In genomic region chr20:63518946-63519764, GRCh38 we compare ENCODE assay signal across 9 cellular contexts. TPM values are rescaled to one million over a fixed set of nuclear protein-coding genes. Genes with fewer than 3 reads are reported as not detected.
DNase-seq lines count a peak whose midpoint lies in the region; ATAC-seq and TF ChIP-seq lines count a peak whose summit lies in the region.
"Had no signal": no experiment of that assay in that cellular context is flagged by ENCODE, and none has a peak within 500 bp of the region (broad histone marks: within the 10 kb centered on the region; RNA-seq: fewer than 3 reads in every experiment).

No MANE protein-coding gene starts in this region.

- H3K4me1 Mint-ChIP-seq in Calu3 (ENCODE audit: low read depth, unreplicated experiment): peaks cover 8% of the 10 kb centered on the region
- peaks cover 12 to 34% (median 15%) of the 10 kb centered on the region in 3 donors for H3K4me1 Mint-ChIP-seq in T-cell

- intact Hi-C loops in Calu3 (cut with micrococcal nuclease; ENCODE audit: unreplicated experiment): no loop called here

- CTCF ChIA-PET in Calu3 (lab: Charles Lee): interaction anchor here (1.0 to 2.0 kb wide), 2 partner anchors 17 to 19 kb away, joined by 4 to 14 read pairs; no protein-coding TSS in a partner anchor
- CTCF ChIA-PET in T-cell (lab: Charles Lee): no interaction called here

- 61 to 90% methylated on average over 2 to 4 of the region's 41 CpGs for WGBS in gastroesophageal sphincter (ENCODE audit: low coverage in 1 of 2), 2 donors

- H3K4me1 ChIP-seq in gastroesophageal sphincter (peaks cover 0 to 41% (median 20%) of the 10 kb centered on the region in 3 donors), parathyroid adenoma (peaks cover 8% of the 10 kb centered on the region)

- H3K4me3 Mint-ChIP-seq in Calu3 (ENCODE audit: low read depth, unreplicated experiment): peak overlapping the region; percentile 95
- peak overlapping the region; percentile 73 to 76 (median 75) for H3K4me3 Mint-ChIP-seq in T-cell

- TF ChIP-seq CTCF in Calu3 (IDR thresholded peaks at IDR 0.05; ENCODE audit: unreplicated experiment): no peak
- no peak for TF ChIP-seq CTCF in gastroesophageal sphincter (IDR thresholded peaks at IDR 0.05)
- TF ChIP-seq CTCF in parathyroid adenoma (IDR thresholded peaks at IDR 0.05): no peak

- no peak for TF ChIP-seq EP300 in gastroesophageal sphincter (IDR thresholded peaks at IDR 0.05)

- H3K9me3 ChIP-seq in gastroesophageal sphincter (peaks cover 0 to 4% (median 0%) of the 10 kb centered on the region in 3 donors), parathyroid adenoma (ENCODE audit: control insufficient read depth, low read length) (no peaks in the 10 kb centered on the region)

- no TSS peak for BruUV-seq in Calu3 (replicated peaks; lab: Mats Ljungman, UMichigan)

- H3K79me2 ChIP-seq in parathyroid adenoma: no peaks in the 10 kb centered on the region

- H3K27ac ChIP-seq in gastroesophageal sphincter (peak overlapping the region in 3 of 4 donors; percentile 87 to 98 (median 97)), parathyroid adenoma (no peak overlapping the region)

- DNase-seq in Calu3 (peak; percentile 1), T-cell (no peak), glomerular visceral epithelial cell (ENCODE audit: extremely low spot score) (no peak), NOMO-1 treated with DMSO at 0.1 percent for 48 hours (lab: John Stamatoyannopoulos, UW; ENCODE audit: unreplicated experiment) (no peak)

- H2AFZ ChIP-seq in parathyroid adenoma: peak overlapping the region; percentile 97

- POLR2A ChIA-PET in T-cell (lab: Charles Lee): no interaction called here

- H3K9me3 Mint-ChIP-seq in Calu3 (ENCODE audit: low read depth, unreplicated experiment): no peaks in the 10 kb centered on the region
- peaks cover 0 to 4% (median 3%) of the 10 kb centered on the region in 3 donors for H3K9me3 Mint-ChIP-seq in T-cell

- H3K27me3 Mint-ChIP-seq in Calu3 (ENCODE audit: unreplicated experiment) (no peaks in the 10 kb centered on the region), T-cell (no peaks in the 10 kb centered on the region)

- H3K27me3 ChIP-seq in gastroesophageal sphincter (no peaks in the 10 kb centered on the region), parathyroid adenoma (ENCODE audit: control insufficient read depth, insufficient read depth, low read length) (no peaks in the 10 kb centered on the region)

- H3K4me3 ChIP-seq in gastroesophageal sphincter: peak overlapping the region; percentile 62 to 99
- H3K4me3 ChIP-seq in parathyroid adenoma (ENCODE audit: low read depth, low read length): peak overlapping the region; percentile 73

- peak overlapping the region; percentile 95 for H3K4me2 ChIP-seq in parathyroid adenoma (ENCODE audit: low read length)

- no peak for ATAC-seq in T-cell (replicated peaks in 1 of 4)
- ATAC-seq in gastroesophageal sphincter: no peak
- no peak for ATAC-seq in GM21619 (IDR thresholded peaks at IDR 0.05; ENCODE audit: unreplicated experiment)
- ATAC-seq in HG03159 (IDR thresholded peaks at IDR 0.05; ENCODE audit: unreplicated experiment): no peak

- no peak overlapping the region for H3K9ac ChIP-seq in parathyroid adenoma

- peak overlapping the region; percentile 89 for H3K27ac Mint-ChIP-seq in Calu3 (ENCODE audit: unreplicated experiment)
- peak overlapping the region in 1 of 2 donors; percentile 49 for H3K27ac Mint-ChIP-seq in T-cell

- no peak for TF ChIP-seq POLR2A in gastroesophageal sphincter (IDR thresholded peaks at IDR 0.05)

- H3K36me3 Mint-ChIP-seq in Calu3 (ENCODE audit: insufficient read depth, unreplicated experiment): peaks cover 61% of the 10 kb centered on the region
- H3K36me3 Mint-ChIP-seq in T-cell: peaks cover 9% of the 10 kb centered on the region

- peaks cover 0 to 23% of the 10 kb centered on the region in 2 donors for H3K36me3 ChIP-seq in gastroesophageal sphincter
- no peaks in the 10 kb centered on the region for H3K36me3 ChIP-seq in parathyroid adenoma (ENCODE audit: control insufficient read depth, insufficient read depth, low read length)

RNA-seq across cellular contexts. Expression of gene PPDPF, which starts 1.4 kb away (rescaled TPM):
- total RNA-seq in Calu3 (2022) (517 and 545 TPM in 2 replicates), T-cell (100 to 1,000 TPM; 147 to 320 (median 300) TPM), gastroesophageal sphincter (100 to 1,000 TPM; 114 to 256 (median 162) TPM)

RNA-seq across cellular contexts. Expression of gene PTK6, which starts 18.0 kb away (rescaled TPM):
- total RNA-seq in Calu3 (2022) (15.9 and 22.5 TPM in 2 replicates), T-cell (under 1 TPM; 0.15 to 0.47 (median 0.23) TPM), gastroesophageal sphincter (1 to 10 TPM in 1 of 4 donors, under 1 TPM in 2, not detected in 1; 0.13 to 2.1 (median 0.42) TPM)

RNA-seq across cellular contexts. Expression of gene EEF1A2, which starts 20.3 kb away (rescaled TPM):
- total RNA-seq in Calu3 (2022) (359 and 393 TPM in 2 replicates), T-cell (1 to 10 TPM in 3 of 5 donors, under 1 TPM in 2; 0.50 to 3.1 (median 1.1) TPM), gastroesophageal sphincter (1 to 10 TPM in 3 of 4 donors, under 1 TPM in 1; 0.47 to 6.5 (median 3.4) TPM)

RNA-seq across cellular contexts. Expression of gene SRMS, which starts 28.4 kb away (rescaled TPM):
- total RNA-seq in Calu3 (2022) (not detected in 2 replicates), T-cell (not detected), gastroesophageal sphincter (not detected)
- total RNA-seq: myocyte had no signal

RNA-seq across cellular contexts. Expression of gene FNDC11, which starts 34.8 kb away (rescaled TPM):
- total RNA-seq in Calu3 (2022) (0.24 TPM in 1 of 2 replicates, not detected in the other), T-cell (1 to 10 TPM in 2 of 5 donors, under 1 TPM in 3; 0.38 to 1.8 (median 0.70) TPM), gastroesophageal sphincter (under 1 TPM in 1 of 4 donors, not detected in 3; 0.27 TPM)

Comparison
In these comparisons a context has a peak if more than half of its experiments do, and no peak if none do; other contexts are left out.
1. RNA of gene EEF1A2, which starts 20.3 kb away (total RNA-seq): 359 to 393 TPM in Calu3; 0.47 to 6.5 TPM in gastroesophageal sphincter and 0.50 to 3.1 TPM in T-cell; every median in the first group is over 10 times any median in the second.